In genomic region chr16:88691129-88691813, GRCh38 we compare ENCODE assay signal across 20 cellular contexts. TPM values are rescaled to one million over a fixed set of nuclear protein-coding genes. Genes with fewer than 3 reads are reported as not detected.
DNase-seq lines count a peak whose midpoint lies in the region; ATAC-seq and TF ChIP-seq lines count a peak whose summit lies in the region.
"Had no signal": no experiment of that assay in that cellular context is flagged by ENCODE, and none has a peak within 500 bp of the region (broad histone marks: within the 10 kb centered on the region; RNA-seq: fewer than 3 reads in every experiment).

No MANE protein-coding gene starts in this region.

- WGBS in prostate gland: 81% methylated on average over 33 of the region's 33 CpGs
- 80 to 91% methylated on average over 3 to 16 of the region's 33 CpGs for WGBS in transverse colon (ENCODE audit: low coverage in 1 of 2), 2 donors

- no peak for TF ChIP-seq CTCF in activated B cell treated with CpG ODN at 0.5 μM for 24 hours (IDR thresholded peaks at IDR 0.05)
- no peak for TF ChIP-seq CTCF in upper lobe of right lung (IDR thresholded peaks at IDR 0.05)
- no peak for TF ChIP-seq CTCF in prostate gland (IDR thresholded peaks at IDR 0.05)
- TF ChIP-seq CTCF in transverse colon (IDR thresholded peaks at IDR 0.05): no peak

- no peak overlapping the region for H3K4me3 Mint-ChIP-seq in activated B cell treated with CpG ODN at 0.5 μM for 24 hours
- no peak overlapping the region for H3K4me3 Mint-ChIP-seq in memory B cell
- H3K4me3 Mint-ChIP-seq: activated CD4-positive, alpha-beta T cell treated with anti-CD3 and anti-CD28 coated beads for 36 hours; HFFc6; nephron progenitor cell had no signal

- POLR2A ChIA-PET in activated B cell treated with CpG ODN at 0.5 μM for 24 hours (lab: Charles Lee): interaction anchor here (0.7 to 1.7 kb wide), 3 partner anchors 9 to 121 kb away, joined by 3 to 9 read pairs (median 4); partner anchors contain the start of gene ZC3H18

- H3K9me3 Mint-ChIP-seq in activated B cell treated with CpG ODN at 0.5 μM for 24 hours (no peaks in the 10 kb centered on the region), memory B cell (no peaks in the 10 kb centered on the region)
- H3K9me3 Mint-ChIP-seq: HFFc6, nephron progenitor cell had no signal

- no peak for TF ChIP-seq POLR2A in prostate gland (IDR thresholded peaks at IDR 0.05)
- TF ChIP-seq POLR2A in transverse colon (IDR thresholded peaks at IDR 0.05): no peak

- TF ChIP-seq EP300 in transverse colon (IDR thresholded peaks at IDR 0.05; ENCODE audit: low read depth): no peak

- H3K4me1 ChIP-seq in upper lobe of right lung: peaks cover 20% of the 10 kb centered on the region
- no peaks in the 10 kb centered on the region for H3K4me1 ChIP-seq in prostate gland (replicated peaks)
- H3K4me1 ChIP-seq in transverse colon: peaks cover 0 to 29% (median 15%) of the 10 kb centered on the region in 4 donors

- DNase-seq in activated effector memory CD4-positive, alpha-beta T cell treated with anti-CD3 and anti-CD28 coated beads, Interleukin-2, amount 50 U/mL, for 16 hours: peak; percentile 60
- no peak for DNase-seq in activated effector memory CD4-positive, alpha-beta T cell treated with Interleukin-2 at 50 U/mL for 16 hours
- no peak for DNase-seq in activated B cell treated with CpG ODN at 0.5 μM for 24 hours
- no peak for DNase-seq in memory B cell (ENCODE audit: low spot score in 2 of 2)
- peak; percentile 65 for DNase-seq in upper lobe of right lung
- DNase-seq in prostate gland (ENCODE audit: low spot score): no peak
- no peak for DNase-seq in transverse colon
- DNase-seq: gastrocnemius medialis, HFFc6, kidney, mesendoderm, NCI-H1694, NCI-H2227 treated with DMSO at 0.1 percent for 48 hours, nephron progenitor cell, SJCRH30 had no signal

- ATAC-seq in activated B cell treated with CpG ODN at 0.5 μM for 24 hours (ENCODE audit: low read depth) (no peak), memory B cell (ENCODE audit: low read depth) (no peak), upper lobe of right lung (no peak), GM21390 (IDR thresholded peaks at IDR 0.05; ENCODE audit: unreplicated experiment) (no peak)
- ATAC-seq: gastrocnemius medialis, Panc1 had no signal

- H3K9me3 ChIP-seq in upper lobe of right lung (no peaks in the 10 kb centered on the region), prostate gland (no peaks in the 10 kb centered on the region), transverse colon (no peaks in the 10 kb centered on the region)
- H3K9me3 ChIP-seq: gastrocnemius medialis, SJCRH30, vagina had no signal

- H3K4me3 ChIP-seq in upper lobe of right lung (no peak overlapping the region), prostate gland (no peak overlapping the region), transverse colon (no peak overlapping the region)
- H3K4me3 ChIP-seq: gastrocnemius medialis, SJCRH30, vagina had no signal

- H3K27me3 Mint-ChIP-seq in activated B cell treated with CpG ODN at 0.5 μM for 24 hours (no peaks in the 10 kb centered on the region), memory B cell (no peaks in the 10 kb centered on the region)
- H3K27me3 Mint-ChIP-seq: activated CD4-positive, alpha-beta T cell treated with anti-CD3 and anti-CD28 coated beads for 36 hours had no signal

- H3K27ac Mint-ChIP-seq in activated B cell treated with CpG ODN at 0.5 μM for 24 hours (peak overlapping the region; percentile 19), memory B cell (peak overlapping the region; percentile 69)
- H3K27ac Mint-ChIP-seq: HFFc6, nephron progenitor cell had no signal

- intact Hi-C loops in activated B cell treated with CpG ODN at 0.5 μM for 24 hours (cut with micrococcal nuclease) (no loop called here), upper lobe of right lung (cut with DNase I) (no loop called here), prostate gland (cut with DNase I) (no loop called here), transverse colon (cut with DNase I; ENCODE audit: low total_unique reads) (no loop called here)

- peaks cover 28% of the 10 kb centered on the region for H3K4me1 Mint-ChIP-seq in activated B cell treated with CpG ODN at 0.5 μM for 24 hours
- peaks cover 14% of the 10 kb centered on the region for H3K4me1 Mint-ChIP-seq in memory B cell

- peaks cover under 1% of the 10 kb centered on the region for H3K36me3 ChIP-seq in upper lobe of right lung
- no peaks in the 10 kb centered on the region for H3K36me3 ChIP-seq in prostate gland
- no peaks in the 10 kb centered on the region for H3K36me3 ChIP-seq in transverse colon
- H3K36me3 ChIP-seq: gastrocnemius medialis, SJCRH30, vagina had no signal

- peaks cover 12% of the 10 kb centered on the region for H3K27me3 ChIP-seq in upper lobe of right lung
- peaks cover 3% of the 10 kb centered on the region for H3K27me3 ChIP-seq in prostate gland (replicated peaks; ENCODE audit: insufficient read depth)
- H3K27me3 ChIP-seq in transverse colon: peaks cover 41% of the 10 kb centered on the region
- H3K27me3 ChIP-seq: gastrocnemius medialis, SJCRH30, vagina had no signal

- in situ Hi-C loops in transverse colon (cut with MboI; ENCODE audit: low pct_ligation_motif_present in 1 of 4, low pct_unique_long_range_greater_than_20kb in 1 of 4, low sequenced_read_pairs in 3 of 4): no loop called here

- H3K27ac ChIP-seq in upper lobe of right lung (no peak overlapping the region), prostate gland (no peak overlapping the region), transverse colon (peak overlapping the region in 1 of 4 donors; percentile 48)
- H3K27ac ChIP-seq: gastrocnemius medialis, SJCRH30, vagina had no signal

- CTCF ChIA-PET in activated B cell treated with CpG ODN at 0.5 μM for 24 hours (lab: Charles Lee): no interaction called here

- H3K36me3 Mint-ChIP-seq in activated B cell treated with CpG ODN at 0.5 μM for 24 hours (ENCODE audit: low read depth) (peaks cover 7% of the 10 kb centered on the region), memory B cell (no peaks in the 10 kb centered on the region)

RNA-seq across cellular contexts. Expression of gene SNAI3, which starts 5.0 kb away (rescaled TPM):
- 1.5 and 2.7 TPM in 2 replicates for total RNA-seq in activated B cell treated with CpG ODN at 0.5 μM for 24 hours
- total RNA-seq in upper lobe of right lung: 7.0 TPM
- total RNA-seq in prostate gland: 1 to 10 TPM in 1 of 2 donors, under 1 TPM in 1; 0.46 to 2.8 TPM
- 1 to 10 TPM in 1 of 4 donors, under 1 TPM in 2, not detected in 1; 0.27 to 2.9 (median 0.75) TPM for total RNA-seq in transverse colon
- total RNA-seq: HFFc6, M059J, vagina had no signal

RNA-seq across cellular contexts. Expression of gene RNF166, which starts 14.9 kb away (rescaled TPM):
- total RNA-seq in activated B cell treated with CpG ODN at 0.5 μM for 24 hours: 31.0 and 45.3 TPM in 2 replicates
- total RNA-seq in upper lobe of right lung: 50.6 TPM
- total RNA-seq in prostate gland: 10 to 100 TPM; 11.6 to 30.3 TPM
- total RNA-seq in transverse colon: 10 to 100 TPM; 10.3 to 15.3 (median 14.4) TPM

RNA-seq across cellular contexts. Expression of gene CTU2, which starts 15.0 kb away (rescaled TPM):
- 28.8 and 36.7 TPM in 2 replicates for total RNA-seq in activated B cell treated with CpG ODN at 0.5 μM for 24 hours
- 21.3 TPM for total RNA-seq in upper lobe of right lung
- total RNA-seq in prostate gland: 10 to 100 TPM; 15.0 to 19.1 TPM
- total RNA-seq in transverse colon: 1 to 10 TPM in 3 of 4 donors, not detected in 1; 2.8 to 5.6 (median 4.2) TPM

RNA-seq across cellular contexts. Expression of gene MVD, which starts 28.4 kb away (rescaled TPM):
- 115 and 140 TPM in 2 replicates for total RNA-seq in activated B cell treated with CpG ODN at 0.5 μM for 24 hours
- total RNA-seq in upper lobe of right lung: 104 TPM
- total RNA-seq in prostate gland: 10 to 100 TPM; 34.7 to 40.0 TPM
- 10 to 100 TPM; 20.5 to 75.6 (median 47.3) TPM for total RNA-seq in transverse colon

RNA-seq across cellular contexts. Expression of gene CYBA, which starts 40.4 kb away (rescaled TPM):
- total RNA-seq in activated B cell treated with CpG ODN at 0.5 μM for 24 hours: 432 and 456 TPM in 2 replicates
- total RNA-seq in upper lobe of right lung: 257 TPM
- 100 to 1,000 TPM in 1 of 2 donors, 10 to 100 TPM in 1; 86.0 to 155 TPM for total RNA-seq in prostate gland
- 100 to 1,000 TPM; 258 to 306 (median 291) TPM for total RNA-seq in transverse colon
- total RNA-seq: M059J had no signal

Comparison
In these comparisons a context has a peak if more than half of its experiments do, and no peak if none do; other contexts are left out.
1. DNase-seq: peak in activated effector memory CD4-positive, alpha-beta T cell treated with anti-CD3 and anti-CD28 coated beads, Interleukin-2, amount 50 U/mL, for 16 hours (single experiment) and upper lobe of right lung (single experiment); none in activated effector memory CD4-positive, alpha-beta T cell treated with Interleukin-2 at 50 U/mL for 16 hours (single experiment), activated B cell treated with CpG ODN at 0.5 μM for 24 hours (single experiment), memory B cell (0 of 2), prostate gland (single experiment) and transverse colon (single experiment).